ENCODE assay signal across 8 cellular contexts in the genomic region with DNA sequence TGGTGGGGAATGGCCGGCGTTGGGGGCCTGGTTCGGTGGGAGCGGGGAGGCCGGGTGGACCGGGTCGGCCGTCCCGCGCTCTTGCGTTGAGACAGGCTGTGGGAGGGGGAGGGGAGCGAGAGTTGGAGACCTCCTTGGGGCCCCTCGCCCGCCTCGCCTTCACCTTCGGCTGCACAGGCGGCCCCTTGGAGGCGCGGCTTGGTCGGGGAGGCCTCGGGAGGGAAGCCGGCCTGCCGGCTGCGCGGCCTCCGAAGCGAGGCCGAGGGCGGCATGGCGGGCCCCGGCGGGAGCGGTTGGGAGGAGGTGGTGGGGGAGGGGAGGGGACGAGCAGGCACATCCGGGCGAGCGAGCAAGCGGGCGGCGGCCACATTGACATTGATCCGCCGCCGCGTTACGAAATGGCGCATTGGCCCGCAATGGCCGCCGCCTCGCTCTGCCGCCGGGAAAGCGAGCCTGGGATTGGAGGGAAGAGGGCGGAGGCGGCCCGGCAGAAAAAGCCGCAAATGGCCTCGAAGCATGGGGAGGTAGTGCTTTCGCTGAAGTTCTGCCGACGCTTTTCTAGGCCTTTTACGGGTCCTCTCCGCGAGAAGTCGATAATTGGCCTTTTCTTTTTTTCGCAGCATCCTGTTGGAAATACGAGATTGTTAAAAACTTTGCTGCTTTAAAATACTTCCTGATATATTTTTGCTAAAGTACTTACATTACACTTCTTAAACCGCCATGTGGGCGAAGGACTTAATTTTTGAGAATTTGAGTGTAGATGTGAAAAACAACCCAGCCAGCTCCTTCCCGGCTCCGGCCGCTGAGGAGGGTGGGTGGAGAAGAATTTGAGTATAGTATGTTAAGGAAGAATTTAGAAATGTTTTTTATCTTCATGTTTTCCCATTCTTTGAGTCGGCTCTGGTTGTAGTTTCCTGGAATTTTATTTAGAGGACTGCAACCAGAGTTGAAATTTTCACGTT. TPM values are rescaled to one million over a fixed set of nuclear protein-coding genes. Genes with fewer than 3 reads are reported as not detected.
DNase-seq lines count a peak whose midpoint lies in the region; ATAC-seq and TF ChIP-seq lines count a peak whose summit lies in the region.

No MANE protein-coding gene starts in this region.

- peak overlapping the region; percentile 79 to 82 for H3K4me3 ChIP-seq in aorta (ENCODE audit: low read length in 2 of 2)

- no peaks in the 10 kb centered on the region for H3K27me3 ChIP-seq in aorta (ENCODE audit: control insufficient read depth in 1 of 2, insufficient read depth in 2 of 2, low read length in 1 of 2)

- peak; percentile 66 for TF ChIP-seq POLR2A in GM18505 (IDR thresholded peaks at IDR 0.05; ENCODE audit: borderline replicate concordance, extremely low read depth, insufficient read depth, insufficient read length)

- ATAC-seq in GM18505 (IDR thresholded peaks at IDR 0.05; ENCODE audit: unreplicated experiment) = peak; percentile 55
- ATAC-seq in HG02938 (IDR thresholded peaks at IDR 0.05; ENCODE audit: unreplicated experiment) = peak; percentile 45
- peak; percentile 92 for ATAC-seq in aorta (ENCODE audit: low FRiP score)

- intact Hi-C loops in aorta (cut with DNase I) = loop anchor here (1.0 to 5.0 kb wide), 5 partner anchors 41 to 339 kb away; a partner anchor contains a TSS

- 0 to 1% methylated on average over 52 to 74 of the region's 74 CpGs for WGBS in aorta, 2 donors

- H3K9me3 ChIP-seq in aorta (ENCODE audit: control insufficient read depth, low read length) = no peaks in the 10 kb centered on the region

- peak; percentile 32 to 57 for DNase-seq in NCI-H187 (lab: John Stamatoyannopoulos, UW)
- peak; percentile 85 to 95 (median 90) for DNase-seq in T-helper 2 cell
- DNase-seq in anterior cingulate cortex (lab: John Stamatoyannopoulos, UW) = peak in 57 of 58 donors; percentile 64 to 98 (median 85)
- peak; percentile 91 for DNase-seq in hepatic stellate cell (ENCODE audit: low spot score)
- DNase-seq in renal cortical epithelial cell (ENCODE audit: low read depth) = peak; percentile 50
- DNase-seq in aorta = peak; percentile 96 to 98

- H3K36me3 ChIP-seq in aorta (ENCODE audit: control insufficient read depth in 1 of 2, insufficient read depth in 2 of 2, low read length in 1 of 2) = peaks cover 0 to 2% of the 10 kb centered on the region in 2 donors

- H3K27ac ChIP-seq in aorta (ENCODE audit: low read depth in 1 of 2, low read length in 2 of 2) = peak overlapping the region; percentile 92 to 99

- H3K4me1 ChIP-seq in aorta (ENCODE audit: control insufficient read depth in 1 of 2, insufficient read depth in 2 of 2, low read length in 2 of 2) = peaks cover 0 to 2% of the 10 kb centered on the region in 2 donors

RNA-seq across cellular contexts. Expression of a gene that starts 0.6 kb away (rescaled TPM):
- total RNA-seq in renal cortical epithelial cell (39.4 and 78.7 TPM in 2 replicates), aorta (100 to 1,000 TPM; 149 to 178 TPM)
- polyA plus RNA-seq in aorta = 100 to 1,000 TPM; 118 to 139 TPM

RNA-seq across cellular contexts. Expression of a gene that starts 51.4 kb away (rescaled TPM):
- 64.1 and 178 TPM in 2 replicates for total RNA-seq in renal cortical epithelial cell
- 100 to 1,000 TPM; 101 to 131 TPM for total RNA-seq in aorta
- 100 to 1,000 TPM in 1 of 2 donors, 10 to 100 TPM in 1; 83.4 to 103 TPM for polyA plus RNA-seq in aorta

Comparison
In these comparisons a context has a peak if more than half of its experiments do, and no peak if none do; other contexts are left out.
1. Peak in every context shown above with its lines: DNase-seq, ATAC-seq, H3K4me3 ChIP-seq and H3K27ac ChIP-seq.
2. DNase-seq: peak in every context shown above with its lines; median percentile 97 in aorta; 91 in hepatic stellate cell; 90 in T-helper 2 cell; 85 in anterior cingulate cortex; 50 in renal cortical epithelial cell; 44 in NCI-H187.